ENCODE assay signal across 2 cellular contexts in the genomic region with DNA sequence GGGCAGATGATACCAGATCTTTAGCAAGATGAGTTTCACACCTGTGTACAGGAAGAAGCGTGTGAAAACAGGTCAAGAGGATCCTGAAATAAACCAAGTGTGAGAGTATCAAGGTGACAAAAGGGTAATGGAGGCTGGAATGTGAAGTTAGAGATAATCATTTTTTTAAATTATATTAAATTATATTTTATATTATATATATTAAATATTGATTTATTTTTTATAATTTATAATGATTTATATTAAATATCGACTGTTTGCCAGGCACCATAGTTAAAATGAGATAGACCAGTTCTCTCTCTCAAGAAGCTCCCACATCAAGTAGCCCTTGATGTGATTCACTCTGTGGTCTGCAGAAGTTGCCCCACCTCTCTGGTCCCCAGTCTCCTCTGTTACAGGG.
"Had no signal": no experiment of that assay in that cellular context is flagged by ENCODE, and none has a peak within 500 bp of the region (broad histone marks: within the 10 kb centered on the region; RNA-seq: fewer than 3 reads in every experiment).

No MANE protein-coding gene starts in this region.

- H3K4me3 ChIP-seq: GM12878 had no signal

- DNase-seq: GDM1 had no signal
